Comparison of ENCODE assay signal across 9 cellular contexts in the genomic region with DNA sequence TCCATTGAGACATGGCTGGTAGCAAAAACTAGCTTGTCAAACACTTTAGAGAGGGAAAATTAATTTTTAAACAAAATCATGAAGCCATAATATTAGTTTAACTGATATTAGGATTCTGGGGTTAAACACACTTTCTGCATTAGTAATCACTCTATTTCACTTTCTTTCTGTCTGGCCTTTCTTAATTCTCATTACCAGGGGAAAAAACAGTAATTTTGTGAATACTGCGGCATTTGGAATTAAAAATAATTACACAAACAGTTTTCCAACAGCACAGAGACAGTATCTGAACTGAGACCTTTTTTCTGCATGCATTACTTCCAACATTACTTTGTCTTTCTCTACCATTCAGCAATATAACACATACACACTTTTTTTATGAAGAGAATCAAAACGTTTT.
"Had no signal": no experiment of that assay in that cellular context is flagged by ENCODE, and none has a peak within 500 bp of the region (broad histone marks: within the 10 kb centered on the region; RNA-seq: fewer than 3 reads in every experiment).

No MANE protein-coding gene starts in this region.

- DNase-seq: H9, HCEC 1CT, KBM-7 had no signal

- H3K4me2 ChIP-seq: GM23338, KMS-11 had no signal

- FAIRE-seq: H1, H54, HepG2 had no signal

- H3K27ac ChIP-seq: HL-60, KMS-11 had no signal

- H2AFZ ChIP-seq: GM23338 had no signal

- H3K9ac ChIP-seq: KMS-11 had no signal

- H3K4me3 ChIP-seq: GM23338 had no signal

- ATAC-seq: GM23338, HepG2 had no signal
